ENCODE assay signal across 5 cellular contexts in the genomic region with DNA sequence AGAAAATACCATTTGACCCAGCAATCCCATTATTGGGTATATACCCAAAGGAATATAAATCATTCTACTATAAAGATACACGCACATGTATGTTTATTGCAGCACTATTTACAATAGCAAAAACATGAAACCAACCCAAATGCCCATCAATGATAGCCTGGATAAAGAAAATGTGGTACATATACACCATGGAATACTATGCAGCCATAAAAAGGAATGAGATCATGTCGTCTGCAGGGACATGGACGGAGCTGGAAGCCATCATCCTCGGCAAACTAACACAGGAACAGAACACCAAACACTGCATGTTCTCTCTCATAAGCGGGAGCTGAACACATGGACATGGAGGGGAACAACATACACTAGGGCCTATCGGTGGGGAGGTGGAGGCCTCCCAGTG. TPM values are rescaled to one million over a fixed set of nuclear protein-coding genes. Genes with fewer than 3 reads are reported as not detected.
DNase-seq lines count a peak whose midpoint lies in the region; ATAC-seq, FAIRE-seq and TF ChIP-seq lines count a peak whose summit lies in the region.
"Not testable (repeated sequence)": the region's sequence is repeated elsewhere in the genome, so short reads cannot be mapped to it uniquely, and the experiment has no call there.

No MANE protein-coding gene starts in this region.

- TF ChIP-seq CTCF in HEK293 (tag by site-specific recombination; IDR thresholded peaks at IDR 0.05); K562 (IDR thresholded peaks at IDR 0.05 in 2 of 3, conservative IDR thresholded peaks at IDR 0.05 in 1 of 3; ENCODE audit: insufficient read depth in 2 of 3, low read depth in 1 of 3, low read length in 3 of 3); endothelial cell (IDR thresholded peaks at IDR 0.05; ENCODE audit: unreplicated experiment): not testable (repeated sequence)

- TF ChIP-seq RAD21 in K562 (CRISPR knock-in tag; conservative IDR thresholded peaks at IDR 0.05 in 1 of 2, IDR thresholded peaks at IDR 0.05 in 1 of 2): not testable (repeated sequence)

- in situ Hi-C loops in K562 (cut with MboI): not testable (repeated sequence)

- not testable (repeated sequence) for H3K27ac ChIP-seq in HEK293 (ENCODE audit: extremely low read depth, low read depth, low read length); K562 (ENCODE audit: extremely low read depth, low read depth, low read length)

- TF ChIP-seq POLR2A in K562 (conservative IDR thresholded peaks at IDR 0.05): not testable (repeated sequence)

- H3K9me3 Mint-ChIP-seq in endothelial cell (ENCODE audit: unreplicated experiment): not testable (repeated sequence)

- 73% methylated on average over 6 of the region's 6 CpGs for WGBS in K562 (ENCODE audit: insufficient coverage, low coverage, missing lambda C conversion rate)

- BruUV-seq in K562 (replicated peaks; lab: Mats Ljungman, UMichigan): not testable (repeated sequence)

- not testable (repeated sequence) for H3K79me2 ChIP-seq in K562 (ENCODE audit: control insufficient read depth, insufficient read depth, low read length)

- not testable (repeated sequence) for H4K20me1 ChIP-seq in K562 (replicated peaks; ENCODE audit: control insufficient read depth, insufficient read depth, low read length)

- intact Hi-C loops in K562 (cut with micrococcal nuclease): not testable (repeated sequence)

- H3K27me3 Mint-ChIP-seq in endothelial cell (ENCODE audit: unreplicated experiment): not testable (repeated sequence)

- not testable (repeated sequence) for H3K4me3 ChIP-seq in HEK293 (ENCODE audit: low read depth, low read length); K562

- not testable (repeated sequence) for H3K9ac ChIP-seq in K562 (ENCODE audit: insufficient read depth in 1 of 2, low read depth in 2 of 2, low read length in 2 of 2)

- not testable (repeated sequence) for H3K4me1 ChIP-seq in HEK293 (ENCODE audit: control insufficient read depth, insufficient read depth, low read length)
- peaks cover 0 to 11% of the 10 kb centered on the region in 2 experiments; a peak in 2 of 5 replicates for H3K4me1 ChIP-seq in K562 (replicated peaks in 1 of 2; ENCODE audit: control insufficient read depth in 2 of 2, insufficient read depth in 2 of 2, low read length in 2 of 2)

- peaks cover 62% of the 10 kb centered on the region for H3K4me1 Mint-ChIP-seq in endothelial cell (ENCODE audit: unreplicated experiment)

- CTCF ChIA-PET in HEK293 (lab: Yijun Ruan, JAX); K562 (lab: Yijun Ruan, JAX; ENCODE audit: low intra/inter-chr PET ratio): not testable (repeated sequence)

- not testable (repeated sequence) for H2AFZ ChIP-seq in K562 (ENCODE audit: low read depth, low read length)

- H3K9me3 ChIP-seq in HEK293 (ENCODE audit: control insufficient read depth, insufficient read depth, low read depth, low read length); K562 (replicated peaks; ENCODE audit: control insufficient read depth, insufficient read depth, low read depth, low read length): not testable (repeated sequence)

- TF ChIP-seq EP300 in K562 (IDR thresholded peaks at IDR 0.05; ENCODE audit: low read length): not testable (repeated sequence)

- peaks cover 61% of the 10 kb centered on the region for H3K36me3 Mint-ChIP-seq in endothelial cell (ENCODE audit: low read depth, unreplicated experiment)

- DNase-seq in K562 (ENCODE audit: extremely low read depth in 1 of 4, low spot score in 3 of 4); endothelial cell (ENCODE audit: low spot score); urothelium cell line (ENCODE audit: low spot score): not testable (repeated sequence)

- not testable (repeated sequence) for H3K27ac Mint-ChIP-seq in endothelial cell (ENCODE audit: unreplicated experiment)

- POLR2A ChIA-PET in HEK293 (lab: Yijun Ruan, JAX); K562 (lab: Yijun Ruan, JAX): not testable (repeated sequence)

- peak overlapping the region; percentile 76 for H3K4me3 Mint-ChIP-seq in endothelial cell (ENCODE audit: unreplicated experiment)

- not testable (repeated sequence) for H3K9me1 ChIP-seq in K562 (ENCODE audit: control insufficient read depth, insufficient read depth, low read length)

- not testable (repeated sequence) for H3K36me3 ChIP-seq in HEK293 (ENCODE audit: control insufficient read depth in 2 of 2, insufficient read depth in 1 of 2, low read length in 2 of 2)
- peaks cover 11% of the 10 kb centered on the region; the same call in 2 of the 3 replicates for H3K36me3 ChIP-seq in K562 (ENCODE audit: control insufficient read depth, insufficient read depth, low read length)

- not testable (repeated sequence) for ATAC-seq in SK-N-SH treated with all-trans-retinoic acid at 6 μM for 48 hours, K562

- H3K4me2 ChIP-seq in K562 (ENCODE audit: insufficient read depth, low read length): not testable (repeated sequence)

- not testable (repeated sequence) for FAIRE-seq in K562 (lab: Jason Lieb, UNC)
- FAIRE-seq in urothelium cell line (lab: Jason Lieb, UNC): peak; percentile 77

- H3K27me3 ChIP-seq in K562 (ENCODE audit: control insufficient read depth in 2 of 2, insufficient read depth in 2 of 2, low read length in 2 of 2): not testable (repeated sequence)

TF ChIP-seq in HEK293, 187 proteins besides CTCF, POLR2A, EP300 and RAD21:
- TF ChIP-seq ZNF146 (tag by site-specific recombination; IDR thresholded peaks at IDR 0.05): 0 out of 2 replicates have a peak, but pooled peaks have one; percentile 23

TF ChIP-seq in SK-N-SH treated with all-trans-retinoic acid at 6 μM for 48 hours, 23 proteins besides CTCF, POLR2A, EP300 and RAD21:
- TF ChIP-seq ZNF8 (CRISPR knock-in tag; IDR thresholded peaks at IDR 0.05): peak; percentile 72
TF ChIP-seq in SK-N-SH treated with all-trans-retinoic acid at 6 μM for 48 hours: peak in this region for 1; not testable (repeated sequence) for 22.

TF ChIP-seq in K562, 482 proteins besides CTCF, POLR2A, EP300 and RAD21:
- TF ChIP-seq ZNF146 (CRISPR knock-in tag; IDR thresholded peaks at IDR 0.05; ENCODE audit: unreplicated experiment): peak; percentile 82
TF ChIP-seq in K562: peak in this region for 1; not testable (repeated sequence) for 481.

RNA-seq across cellular contexts. Expression of a gene that starts 23.8 kb away (rescaled TPM):
- 12.8 and 15.1 TPM in 2 replicates for total RNA-seq in K562 (2011; cell fraction: chromatin; rRNA removed; ENCODE audit: low replicate concordance)
- total RNA-seq in K562 (2011; cell fraction: nucleolus; rRNA removed): 6.0 and 7.2 TPM in 2 replicates
- total RNA-seq in K562 (2011; cell fraction: nucleoplasm; rRNA removed): 10.0 and 11.5 TPM in 2 replicates
- total RNA-seq in K562 (2014; rRNA removed) (21.1 and 25.4 TPM in 2 replicates), K562 (2014; rRNA removed; fragmentation: Illumina TruSeq; extraction: Trizol) (38.5 and 40.1 TPM in 2 replicates), K562 (2015; rRNA removed; fragmentation: Illumina TruSeq; extraction: Trizol) (43.2 and 46.3 TPM in 2 replicates), K562 (2021) (32.1 and 35.0 TPM in 2 replicates), endothelial cell (ENCODE audit: unreplicated experiment) (450 TPM)
- polyA plus RNA-seq in K562 (2011; rRNA removed) (50.4 and 71.7 TPM in 2 replicates), K562 (2014; fragmentation: Illumina TruSeq; extraction: Trizol) (35.1 and 41.9 TPM in 2 replicates), K562 (2014; fragmentation: Nextera tagmentation; extraction: Ambion mirVana) (10 to 100 TPM; 47.0 to 53.9 TPM), K562 (2014; rRNA removed) (29.4 and 39.3 TPM in 2 replicates)
- 19.6 and 57.1 TPM in 2 replicates for polyA plus RNA-seq in K562 (2011; cell fraction: cytosol; rRNA removed)
- polyA plus RNA-seq in K562 (2011; cell fraction: nucleus; rRNA removed): 19.9 and 48.8 TPM in 2 replicates
- polyA plus RNA-seq in K562 (2012): 49.9 and 59.4 TPM in 2 replicates
- 59.5 and 115 TPM in 2 replicates for polyA minus RNA-seq in K562 (2011; rRNA and poly(A)+ RNA removed)
- 20.5 and 26.2 TPM in 2 replicates for polyA minus RNA-seq in K562 (2011; cell fraction: cytosol; rRNA and poly(A)+ RNA removed)
- polyA minus RNA-seq in K562 (2011; cell fraction: nucleus; rRNA and poly(A)+ RNA removed): 16.0 and 48.9 TPM in 2 replicates
